8 cellular contexts compared by ENCODE assay signal in genomic region chr15:64809649-64810498, GRCh38. TPM values are rescaled to one million over a fixed set of nuclear protein-coding genes. Genes with fewer than 3 reads are reported as not detected.
DNase-seq lines count a peak whose midpoint lies in the region; ATAC-seq and TF ChIP-seq lines count a peak whose summit lies in the region.

No MANE protein-coding gene starts in this region.

- intact Hi-C loops in activated CD4-positive, alpha-beta T cell treated with anti-CD3 and anti-CD28 coated beads for 36 hours (cut with DNase I, micrococcal nuclease), result loop anchor here (1.0 to 2.0 kb wide), 3 partner anchors 79 to 123 kb away; no protein-coding TSS in a partner anchor

- no peak overlapping the region for H3K4me3 Mint-ChIP-seq in activated CD4-positive, alpha-beta T cell treated with anti-CD3 and anti-CD28 coated beads for 36 hours

- DNase-seq in AG10803 (ENCODE audit: low read depth) (peak; percentile 64), H7 (peak; percentile 90), NCI-H345 (lab: John Stamatoyannopoulos, UW) (peak; percentile 65), choroid plexus epithelial cell (ENCODE audit: low read depth) (peak; percentile 78), left lobe of liver (ENCODE audit: low spot score) (peak; percentile 83)
- peak; percentile 86 for DNase-seq in activated CD4-positive, alpha-beta T cell treated with anti-CD3 and anti-CD28 coated beads for 36 hours
- peak; percentile 71 for DNase-seq in stimulated activated CD4-positive, alpha-beta T cell treated with anti-CD3 and anti-CD28 coated beads, Interleukin-4, amount 100 ng/mL, for 1 hour

- no peaks in the 10 kb centered on the region for H3K36me3 Mint-ChIP-seq in activated CD4-positive, alpha-beta T cell treated with anti-CD3 and anti-CD28 coated beads for 36 hours (ENCODE audit: low read depth)

- no peak overlapping the region for H3K4me3 ChIP-seq in AG10803 (ENCODE audit: low read length)
- peak overlapping the region; percentile 18; the same call in 1 of the 2 replicates for H3K4me3 ChIP-seq in H7 (ENCODE audit: insufficient read depth, low read depth, low read length)
- H3K4me3 ChIP-seq in choroid plexus epithelial cell (ENCODE audit: low read depth, low read length), result no peak overlapping the region

- no peaks in the 10 kb centered on the region for H3K9me3 Mint-ChIP-seq in activated CD4-positive, alpha-beta T cell treated with anti-CD3 and anti-CD28 coated beads for 36 hours (ENCODE audit: low read depth)

- POLR2A ChIA-PET in activated CD4-positive, alpha-beta T cell treated with anti-CD3 and anti-CD28 coated beads for 36 hours (lab: Charles Lee), result interaction anchor here (0.6 to 1.0 kb wide), 2 partner anchors 33 to 44 kb away, joined by 3 read pairs; no protein-coding TSS in a partner anchor

- no peak overlapping the region for H3K27ac Mint-ChIP-seq in activated CD4-positive, alpha-beta T cell treated with anti-CD3 and anti-CD28 coated beads for 36 hours

- peaks cover 3% of the 10 kb centered on the region for H3K27me3 Mint-ChIP-seq in activated CD4-positive, alpha-beta T cell treated with anti-CD3 and anti-CD28 coated beads for 36 hours

- H3K4me1 Mint-ChIP-seq in activated CD4-positive, alpha-beta T cell treated with anti-CD3 and anti-CD28 coated beads for 36 hours, result no peaks in the 10 kb centered on the region

- no peaks in the 10 kb centered on the region for H3K36me3 ChIP-seq in H7 (replicated peaks; ENCODE audit: control insufficient read depth, insufficient read depth, low read length)

- H3K27me3 ChIP-seq in H7 (ENCODE audit: control insufficient read depth, insufficient read depth, low read length), result no peaks in the 10 kb centered on the region

- ATAC-seq in activated CD4-positive, alpha-beta T cell treated with anti-CD3 and anti-CD28 coated beads for 36 hours, result peak; percentile 86
- ATAC-seq in left lobe of liver (peak; percentile 96), GM21529 (IDR thresholded peaks at IDR 0.05; ENCODE audit: unreplicated experiment) (no peak)

- CTCF ChIA-PET in activated CD4-positive, alpha-beta T cell treated with anti-CD3 and anti-CD28 coated beads for 36 hours (lab: Charles Lee), result interaction anchor here (0.5 to 5.2 kb wide), 34 partner anchors 8 to 664 kb away, joined by 3 to 54 read pairs (median 4); partner anchors contain the start of genes ANKDD1A and PIF1

- peak; percentile 90 for TF ChIP-seq CTCF in AG10803 (conservative IDR thresholded peaks at IDR 0.05; ENCODE audit: low read length)
- peak; percentile 94 for TF ChIP-seq CTCF in choroid plexus epithelial cell (conservative IDR thresholded peaks at IDR 0.05; ENCODE audit: low read depth, low read length)

RNA-seq across cellular contexts. Expression of gene PIF1, which starts 15.6 kb away (rescaled TPM):
- 100 and 124 TPM in 2 replicates for total RNA-seq in H7 (2014; rRNA removed; shearing (Covaris generic))
- total RNA-seq in activated CD4-positive, alpha-beta T cell treated with anti-CD3 and anti-CD28 coated beads for 36 hours, result 10 to 100 TPM; 30.0 to 36.3 TPM
- total RNA-seq in left lobe of liver, result 0.93 TPM

RNA-seq across cellular contexts. Expression of gene PLEKHO2, which starts 31.8 kb away (rescaled TPM):
- total RNA-seq in H7 (2014; rRNA removed; shearing (Covaris generic)), result 14.5 and 17.0 TPM in 2 replicates
- total RNA-seq in activated CD4-positive, alpha-beta T cell treated with anti-CD3 and anti-CD28 coated beads for 36 hours, result 10 to 100 TPM; 11.4 to 13.3 TPM
- total RNA-seq in left lobe of liver, result 4.3 TPM

RNA-seq across cellular contexts. Expression of gene RBPMS2, which starts 34.5 kb away (rescaled TPM):
- total RNA-seq in H7 (2014; rRNA removed; shearing (Covaris generic)), result 8.5 and 9.4 TPM in 2 replicates
- total RNA-seq in activated CD4-positive, alpha-beta T cell treated with anti-CD3 and anti-CD28 coated beads for 36 hours, result not detected
- total RNA-seq in left lobe of liver, result 7.5 TPM

Comparison
In these comparisons a context has a peak if more than half of its experiments do, and no peak if none do; other contexts are left out.
1. RNA of gene PIF1, which starts 15.6 kb away (total RNA-seq): 100 to 124 TPM in H7 and 30.0 to 36.3 TPM in activated CD4-positive, alpha-beta T cell treated with anti-CD3 and anti-CD28 coated beads for 36 hours; 0.93 TPM in left lobe of liver (single experiment); every median in the first group is over 10 times any median in the second.
2. Peak in every context shown above with its lines, with median percentiles within 50 percentile points of each other: DNase-seq.